In the genomic region with DNA sequence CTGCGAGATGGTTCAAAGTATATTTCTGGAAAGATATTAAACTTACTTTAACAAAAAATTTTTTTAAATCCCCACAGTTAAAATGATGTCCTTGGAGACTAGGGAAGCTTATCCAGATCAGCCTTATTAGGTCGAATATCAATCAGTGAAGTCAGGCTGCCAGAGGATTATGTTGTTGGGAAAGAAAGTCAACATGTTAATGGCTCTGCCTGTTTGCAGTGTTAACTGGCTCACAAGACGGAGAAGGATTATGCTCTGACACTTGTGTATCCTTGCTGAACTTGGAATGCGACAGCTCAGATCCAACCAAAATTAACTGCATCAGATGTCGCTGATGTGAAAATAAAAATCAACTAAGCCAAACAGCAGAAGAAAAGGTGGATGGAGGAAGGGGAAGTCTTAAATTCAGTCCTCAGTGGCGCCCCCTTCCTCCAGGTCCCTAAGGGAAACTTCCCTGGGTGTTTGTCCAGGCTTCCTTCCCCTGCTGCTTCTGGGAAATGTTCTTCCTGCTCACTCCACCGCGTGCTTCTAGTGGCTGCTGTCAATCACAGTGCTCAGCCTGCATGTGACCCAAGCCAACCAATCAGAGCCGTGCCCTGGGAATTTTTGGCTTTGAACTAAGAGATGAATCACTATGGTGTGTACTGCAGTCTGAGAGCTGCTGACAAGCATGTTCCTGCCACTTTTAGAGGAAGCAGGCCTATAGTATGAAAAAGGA, we compare ENCODE assay signal across 11 cellular contexts.
DNase-seq lines count a peak whose midpoint lies in the region; ATAC-seq and TF ChIP-seq lines count a peak whose summit lies in the region.
"Had no signal": no experiment of that assay in that cellular context is flagged by ENCODE, and none has a peak within 500 bp of the region (broad histone marks: within the 10 kb centered on the region; RNA-seq: fewer than 3 reads in every experiment).

No MANE protein-coding gene starts in this region.

- WGBS in psoas muscle, 3 donors: 50 to 51% (median 51%) methylated on average over 9 of the region's 9 CpGs

- H3K4me1 ChIP-seq in psoas muscle: no peaks in the 10 kb centered on the region
- H3K4me1 ChIP-seq: lower lobe of right lung had no signal

- peak in 3 of 4 donors; percentile 64 to 92 (median 78) for ATAC-seq in psoas muscle
- ATAC-seq: lower lobe of right lung had no signal

- DNase-seq in DMS53 (lab: John Stamatoyannopoulos, UW) (peak; percentile 35), DMS53 treated with DMSO at 0.1 percent for 48 hours (lab: John Stamatoyannopoulos, UW; ENCODE audit: unreplicated experiment) (no peak), NB4 (ENCODE audit: low read depth) (peak; percentile 2), epithelial cell of esophagus (ENCODE audit: low read depth) (peak; percentile 42), psoas muscle (peak; percentile 35 to 53), NCI-H2196 treated with DMSO at 0.1 percent for 48 hours (lab: John Stamatoyannopoulos, UW; ENCODE audit: unreplicated experiment) (no peak), DMS153 treated with DMSO at 0.1 percent for 48 hours (lab: John Stamatoyannopoulos, UW; ENCODE audit: unreplicated experiment) (no peak), COR-L47 (lab: John Stamatoyannopoulos, UW) (no peak)
- DNase-seq: lower lobe of right lung, NCI-H1436 treated with DMSO at 0.1 percent for 48 hours, trophoblast cell had no signal

- intact Hi-C loops in psoas muscle (cut with DNase I): no loop called here

- TF ChIP-seq POLR2A in NB4 (IDR thresholded peaks at IDR 0.05; ENCODE audit: extremely low read depth, insufficient read length): no peak

- no peak overlapping the region for H3K27ac ChIP-seq in psoas muscle
- H3K27ac ChIP-seq: lower lobe of right lung had no signal

- H3K9me3 ChIP-seq in psoas muscle: no peaks in the 10 kb centered on the region
- H3K9me3 ChIP-seq: lower lobe of right lung had no signal

- H3K36me3 ChIP-seq in psoas muscle (ENCODE audit: insufficient read depth in 1 of 2, low read depth in 1 of 2): no peaks in the 10 kb centered on the region
- H3K36me3 ChIP-seq: lower lobe of right lung had no signal

- H3K27me3 ChIP-seq in psoas muscle (ENCODE audit: insufficient read depth in 3 of 3, low read length in 2 of 3): no peaks in the 10 kb centered on the region

- TF ChIP-seq CTCF in NB4 (IDR thresholded peaks at IDR 0.05; ENCODE audit: low read depth, low read length): no peak
- TF ChIP-seq CTCF in epithelial cell of esophagus (IDR thresholded peaks at IDR 0.05; ENCODE audit: insufficient read depth, low read depth, low read length, missing control alignments): no peak
- no peak for TF ChIP-seq CTCF in psoas muscle (IDR thresholded peaks at IDR 0.05)

- H3K4me3 ChIP-seq in NB4 (ENCODE audit: low read depth, low read length) (no peak overlapping the region), epithelial cell of esophagus (ENCODE audit: low read length) (no peak overlapping the region), psoas muscle (no peak overlapping the region)
- H3K4me3 ChIP-seq: lower lobe of right lung had no signal

Comparison
In these comparisons a context has a peak if more than half of its experiments do, and no peak if none do; other contexts are left out.
1. DNase-seq: peak in DMS53 (single experiment), NB4 (single experiment), epithelial cell of esophagus (single experiment) and psoas muscle (2 of 2); none in DMS53 treated with DMSO at 0.1 percent for 48 hours (single experiment), NCI-H2196 treated with DMSO at 0.1 percent for 48 hours (single experiment), DMS153 treated with DMSO at 0.1 percent for 48 hours (single experiment) and COR-L47 (single experiment).